In genomic region chr3:84967767-84968581, GRCh38 we compare ENCODE assay signal across 18 cellular contexts. TPM values are rescaled to one million over a fixed set of nuclear protein-coding genes. Genes with fewer than 3 reads are reported as not detected.
A peak's percentile ranks its signal among the peaks of the same experiment; 100 is the strongest.
DNase-seq lines count a peak whose midpoint lies in the region; ATAC-seq and TF ChIP-seq lines count a peak whose summit lies in the region.
"Had no signal": no experiment of that assay in that cellular context is flagged by ENCODE, and none has a peak within 500 bp of the region (broad histone marks: within the 10 kb centered on the region; RNA-seq: fewer than 3 reads in every experiment).

No MANE protein-coding gene starts in this region.

- no peak overlapping the region for H3K4me3 Mint-ChIP-seq in activated CD8-positive, alpha-beta T cell treated with anti-CD3 and anti-CD28 coated beads for 36 hours
- H3K4me3 Mint-ChIP-seq: activated CD4-positive, alpha-beta memory T cell treated with anti-CD3 and anti-CD28 coated beads, Interleukin-2, amount 10 ng/mL, durations not matched to agents 7 days and 5 days; activated T-cell treated with anti-CD3 and anti-CD28 coated beads, Interleukin-2, amount 50 U/mL, for 72 hours; mesothelial cell of epicardium had no signal

- no peak for TF ChIP-seq EP300 in tibial nerve (IDR thresholded peaks at IDR 0.05)

- H3K4me3 ChIP-seq in HAP-1 (peak overlapping the region; percentile 11), astrocyte of the cerebellum (ENCODE audit: low read depth, low read length) (no peak overlapping the region), retinal pigment epithelial cell (ENCODE audit: low read length) (no peak overlapping the region), tibial nerve (peak overlapping the region in 1 of 4 donors; percentile 1)
- H3K4me3 ChIP-seq: PC-9, sigmoid colon, thoracic aorta had no signal

- TF ChIP-seq CTCF in astrocyte of the cerebellum (IDR thresholded peaks at IDR 0.05; ENCODE audit: low read depth, low read length, missing control alignments) (no peak), retinal pigment epithelial cell (conservative IDR thresholded peaks at IDR 0.05; ENCODE audit: low read depth, low read length) (no peak), tibial nerve (IDR thresholded peaks at IDR 0.05) (no peak)
- TF ChIP-seq CTCF in activated CD8-positive, alpha-beta T cell treated with anti-CD3 and anti-CD28 coated beads for 36 hours (IDR thresholded peaks at IDR 0.05), result no peak

- CTCF ChIA-PET in activated CD8-positive, alpha-beta T cell treated with anti-CD3 and anti-CD28 coated beads for 36 hours (lab: Charles Lee), result no interaction called here

- no peak for ATAC-seq in activated CD8-positive, alpha-beta T cell treated with anti-CD3 and anti-CD28 coated beads for 36 hours
- ATAC-seq: activated T-cell treated with anti-CD3 and anti-CD28 coated beads, Interleukin-2, amount 50 U/mL, for 72 hours had no signal

- DNase-seq in HAP-1 (ENCODE audit: low spot score in 2 of 2), result peak; percentile 73 to 98
- DNase-seq in astrocyte of the cerebellum (ENCODE audit: low read depth), result peak; percentile 51
- peak; percentile 3 to 75 for DNase-seq in hippocampal formation (lab: John Stamatoyannopoulos, UW)
- peak; percentile 58 for DNase-seq in retinal pigment epithelial cell (ENCODE audit: low read depth)
- no peak for DNase-seq in NCI-H1048 (lab: John Stamatoyannopoulos, UW)
- DNase-seq in tibial nerve (ENCODE audit: low spot score in 2 of 2), result no peak
- DNase-seq in amniotic stem cell (lab: John Stamatoyannopoulos, UW), result no peak
- no peak for DNase-seq in activated CD8-positive, alpha-beta T cell treated with anti-CD3 and anti-CD28 coated beads for 36 hours
- DNase-seq: activated CD4-positive, alpha-beta memory T cell treated with anti-CD3 and anti-CD28 coated beads, Interleukin-2, amount 10 ng/mL, durations not matched to agents 7 days and 5 days; activated T-cell treated with anti-CD3 and anti-CD28 coated beads, Interleukin-2, amount 50 U/mL, for 72 hours; Calu3; foreskin melanocyte; NCI-H2081; PC-9; sigmoid colon; stimulated activated CD4-positive, alpha-beta T cell treated with anti-CD3 and anti-CD28 coated beads, Interleukin-2, amount 100 ng/mL, for 48 hours had no signal

- peaks cover 53% of the 10 kb centered on the region for H3K4me1 ChIP-seq in HAP-1
- H3K4me1 ChIP-seq in tibial nerve, result no peaks in the 10 kb centered on the region
- H3K4me1 ChIP-seq: sigmoid colon had no signal

- peaks cover 2% of the 10 kb centered on the region for H3K27me3 Mint-ChIP-seq in activated CD8-positive, alpha-beta T cell treated with anti-CD3 and anti-CD28 coated beads for 36 hours
- H3K27me3 Mint-ChIP-seq: activated CD4-positive, alpha-beta memory T cell treated with anti-CD3 and anti-CD28 coated beads, Interleukin-2, amount 10 ng/mL, durations not matched to agents 7 days and 5 days had no signal

- TF ChIP-seq POLR2A in tibial nerve (IDR thresholded peaks at IDR 0.05), result no peak

- no peaks in the 10 kb centered on the region for H3K9me3 ChIP-seq in HAP-1
- no peaks in the 10 kb centered on the region for H3K9me3 ChIP-seq in tibial nerve
- H3K9me3 ChIP-seq: sigmoid colon, thoracic aorta had no signal

- peaks cover 4% of the 10 kb centered on the region for H3K9me3 Mint-ChIP-seq in activated CD8-positive, alpha-beta T cell treated with anti-CD3 and anti-CD28 coated beads for 36 hours
- H3K9me3 Mint-ChIP-seq: activated CD4-positive, alpha-beta memory T cell treated with anti-CD3 and anti-CD28 coated beads, Interleukin-2, amount 10 ng/mL, durations not matched to agents 7 days and 5 days; mesothelial cell of epicardium had no signal

- H3K27me3 ChIP-seq in HAP-1 (ENCODE audit: low read depth), result no peaks in the 10 kb centered on the region
- H3K27me3 ChIP-seq in tibial nerve, result no peaks in the 10 kb centered on the region

- H3K36me3 ChIP-seq in HAP-1 (replicated peaks) (no peaks in the 10 kb centered on the region), tibial nerve (no peaks in the 10 kb centered on the region)
- H3K36me3 ChIP-seq: sigmoid colon, thoracic aorta had no signal

- POLR2A ChIA-PET in activated CD8-positive, alpha-beta T cell treated with anti-CD3 and anti-CD28 coated beads for 36 hours (lab: Charles Lee), result no interaction called here

- intact Hi-C loops in activated CD8-positive, alpha-beta T cell treated with anti-CD3 and anti-CD28 coated beads for 36 hours (cut with micrococcal nuclease), result no loop called here

- H3K36me3 Mint-ChIP-seq in activated CD8-positive, alpha-beta T cell treated with anti-CD3 and anti-CD28 coated beads for 36 hours (ENCODE audit: low read depth), result no peaks in the 10 kb centered on the region
- H3K36me3 Mint-ChIP-seq: mesothelial cell of epicardium had no signal

- H3K4me1 Mint-ChIP-seq in activated CD8-positive, alpha-beta T cell treated with anti-CD3 and anti-CD28 coated beads for 36 hours (ENCODE audit: low read depth), result no peaks in the 10 kb centered on the region
- H3K4me1 Mint-ChIP-seq: activated CD4-positive, alpha-beta memory T cell treated with anti-CD3 and anti-CD28 coated beads, Interleukin-2, amount 10 ng/mL, durations not matched to agents 7 days and 5 days; mesothelial cell of epicardium had no signal

- peak overlapping the region in 2 of 4 donors; percentile 44 to 56 for H3K27ac ChIP-seq in tibial nerve
- H3K27ac ChIP-seq: PC-9, sigmoid colon, thoracic aorta had no signal

- no peak overlapping the region for H3K27ac Mint-ChIP-seq in activated CD8-positive, alpha-beta T cell treated with anti-CD3 and anti-CD28 coated beads for 36 hours
- H3K27ac Mint-ChIP-seq: activated CD4-positive, alpha-beta memory T cell treated with anti-CD3 and anti-CD28 coated beads, Interleukin-2, amount 10 ng/mL, durations not matched to agents 7 days and 5 days; activated T-cell treated with anti-CD3 and anti-CD28 coated beads, Interleukin-2, amount 50 U/mL, for 72 hours; mesothelial cell of epicardium had no signal

- WGBS in tibial nerve, 2 donors, result 22 to 28% methylated on average over 5 of the region's 5 CpGs

- in situ Hi-C loops in HAP-1 (cut with MboI; ENCODE audit: low sequenced_read_pairs), result loop anchor here (25.0 kb wide), 1 partner anchor 594 kb away; no protein-coding TSS in a partner anchor
- in situ Hi-C loops in astrocyte of the cerebellum (cut with HindIII; ENCODE audit: low sequenced_read_pairs), result no loop called here

RNA-seq across cellular contexts. Expression of gene CADM2, which starts 9.2 kb away (rescaled TPM):
- total RNA-seq in tibial nerve, result 10 to 100 TPM; 15.6 to 51.8 (median 37.4) TPM
- under 1 TPM in 1 of 2 experiments, not detected in 1; 0.38 TPM for total RNA-seq in activated CD8-positive, alpha-beta T cell treated with anti-CD3 and anti-CD28 coated beads for 36 hours
- total RNA-seq: activated CD4-positive, alpha-beta memory T cell treated with anti-CD3 and anti-CD28 coated beads, Interleukin-2, amount 10 ng/mL, durations not matched to agents 7 days and 5 days; activated T-cell treated with anti-CD3 and anti-CD28 coated beads, Interleukin-2, amount 50 U/mL, for 72 hours had no signal

Comparison
In these comparisons a context has a peak if more than half of its experiments do, and no peak if none do; other contexts are left out.
1. DNase-seq: peak in HAP-1 (2 of 2), astrocyte of the cerebellum (single experiment), hippocampal formation (2 of 2) and retinal pigment epithelial cell (single experiment); none in NCI-H1048 (single experiment), tibial nerve (0 of 2), amniotic stem cell (single experiment) and activated CD8-positive, alpha-beta T cell treated with anti-CD3 and anti-CD28 coated beads for 36 hours (single experiment).
2. RNA of gene CADM2, which starts 9.2 kb away (total RNA-seq): 15.6 to 51.8 TPM in tibial nerve; 0.38 TPM in activated CD8-positive, alpha-beta T cell treated with anti-CD3 and anti-CD28 coated beads for 36 hours; every median in the first group is over 10 times any median in the second.